In the genomic region with DNA sequence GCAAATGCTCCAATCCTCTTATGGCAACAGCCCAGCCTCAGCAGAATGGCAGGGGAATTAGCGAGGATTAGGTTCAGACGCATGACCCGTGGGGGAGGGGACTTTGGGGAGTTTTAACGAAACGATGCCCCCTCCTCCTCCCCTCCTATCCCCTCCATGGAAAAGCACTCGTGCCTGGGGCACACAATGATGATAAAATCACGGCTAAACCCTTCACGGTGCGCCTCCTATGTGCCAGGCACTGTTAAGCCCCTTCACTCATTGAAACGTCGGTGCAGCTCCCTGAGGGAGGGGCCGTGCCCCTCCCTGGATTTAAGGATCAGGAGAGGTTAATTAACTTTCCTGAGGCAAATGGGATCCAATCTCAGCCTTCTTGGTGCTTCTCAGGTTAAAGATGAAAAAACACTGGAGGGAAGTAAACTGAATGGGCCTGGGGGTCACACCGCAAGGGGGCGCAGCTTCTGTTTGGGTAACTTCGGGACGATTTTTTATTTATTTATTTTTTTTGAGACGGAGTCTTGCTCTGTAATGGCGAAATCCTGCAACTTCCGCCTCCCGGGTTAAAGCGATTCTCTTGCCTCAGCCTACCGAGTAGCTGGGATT, we compare ENCODE assay signal across 9 cellular contexts. TPM values are rescaled to one million over a fixed set of nuclear protein-coding genes. Genes with fewer than 3 reads are reported as not detected.
A peak's percentile ranks its signal among the peaks of the same experiment; 100 is the strongest.
DNase-seq lines count a peak whose midpoint lies in the region; ATAC-seq and TF ChIP-seq lines count a peak whose summit lies in the region.
"Had no signal": no experiment of that assay in that cellular context is flagged by ENCODE, and none has a peak within 500 bp of the region (broad histone marks: within the 10 kb centered on the region; RNA-seq: fewer than 3 reads in every experiment).

No MANE protein-coding gene starts in this region.

- intact Hi-C loops in sciatic nerve (cut with DNase I): no loop called here

- in situ Hi-C loops in astrocyte of the spinal cord (cut with HindIII; ENCODE audit: low sequenced_read_pairs): no loop called here

- no peak overlapping the region for H3K4me3 ChIP-seq in astrocyte of the spinal cord (ENCODE audit: low read depth, low read length)
- H3K4me3 ChIP-seq: lung had no signal

- no peaks in the 10 kb centered on the region for H3K36me3 Mint-ChIP-seq in nephron progenitor cell (ENCODE audit: low read depth)

- peaks cover 20% of the 10 kb centered on the region for H3K4me1 Mint-ChIP-seq in nephron progenitor cell

- no peak overlapping the region for H3K27ac Mint-ChIP-seq in nephron progenitor cell

- H3K4me3 Mint-ChIP-seq in nephron progenitor cell: peak overlapping the region; percentile 23

- peak; percentile 44 for TF ChIP-seq CTCF in astrocyte of the spinal cord (IDR thresholded peaks at IDR 0.05; ENCODE audit: low read depth, low read length)
- peak; percentile 69 for TF ChIP-seq CTCF in nephron progenitor cell (IDR thresholded peaks at IDR 0.05)

- no peak for ATAC-seq in HG02840 (IDR thresholded peaks at IDR 0.05; ENCODE audit: low FRiP score, unreplicated experiment)
- ATAC-seq in GM19351 (IDR thresholded peaks at IDR 0.05; ENCODE audit: unreplicated experiment): no peak
- no peak for ATAC-seq in HG03095 (IDR thresholded peaks at IDR 0.05; ENCODE audit: unreplicated experiment)
- ATAC-seq in sciatic nerve: no peak

- DNase-seq in EL (peak; percentile 50), NCI-H82 treated with DMSO at 0.1 percent for 48 hours (lab: John Stamatoyannopoulos, UW; ENCODE audit: unreplicated experiment) (peak; percentile 100), astrocyte of the spinal cord (ENCODE audit: low read depth, low spot score) (no peak), nephron progenitor cell (peak; percentile 67), sciatic nerve (ENCODE audit: low spot score) (no peak)

- H3K9me3 Mint-ChIP-seq in nephron progenitor cell: no peaks in the 10 kb centered on the region

- H3K27me3 Mint-ChIP-seq in nephron progenitor cell (ENCODE audit: low read depth, poor library complexity): peaks cover 53% of the 10 kb centered on the region

RNA-seq across cellular contexts. Expression of a gene that starts 10.1 kb away (rescaled TPM):
- total RNA-seq in sciatic nerve: not detected
- total RNA-seq: lung had no signal

RNA-seq across cellular contexts. Expression of a gene that starts 27.2 kb away (rescaled TPM):
- total RNA-seq in sciatic nerve: 0.09 TPM
- total RNA-seq: lung had no signal

RNA-seq across cellular contexts. Expression of a gene that starts 37.1 kb away (rescaled TPM):
- not detected for total RNA-seq in sciatic nerve

RNA-seq across cellular contexts. Expression of a gene that starts 44.6 kb away (rescaled TPM):
- not detected for total RNA-seq in sciatic nerve
- total RNA-seq: lung had no signal

Comparison
In these comparisons a context has a peak if more than half of its experiments do, and no peak if none do; other contexts are left out.
1. DNase-seq: peak in EL (single experiment), NCI-H82 treated with DMSO at 0.1 percent for 48 hours (single experiment) and nephron progenitor cell (single experiment); none in astrocyte of the spinal cord (single experiment) and sciatic nerve (single experiment).